Comparison of ENCODE assay signal across 1 cellular context in the genomic region with DNA sequence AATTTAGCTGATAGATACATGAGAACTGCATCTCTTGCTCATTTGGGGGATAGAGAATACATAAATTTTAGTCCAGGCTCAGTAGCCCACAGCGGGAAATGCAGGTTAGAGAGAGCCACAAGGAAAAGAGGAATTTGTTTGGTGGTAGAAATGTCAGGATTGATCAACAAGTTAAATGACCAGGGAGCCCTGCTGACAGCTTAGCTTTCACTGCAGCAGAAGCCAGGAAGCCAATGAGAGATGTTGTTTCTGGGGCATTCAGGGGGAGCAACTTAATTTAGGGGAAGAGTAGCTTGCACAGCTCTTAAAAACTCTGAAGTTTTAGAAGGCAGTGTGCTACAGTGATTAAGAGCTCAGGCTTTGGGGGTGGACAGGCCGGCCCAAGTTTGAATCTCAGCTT.
TF ChIP-seq lines count a peak whose summit lies in the region.

No MANE protein-coding gene starts in this region.

TF ChIP-seq in WTC11, 78 proteins besides CTCF, POLR2A, EP300 and RAD21 (continued from another document):
- TF ChIP-seq, protein P1, sequence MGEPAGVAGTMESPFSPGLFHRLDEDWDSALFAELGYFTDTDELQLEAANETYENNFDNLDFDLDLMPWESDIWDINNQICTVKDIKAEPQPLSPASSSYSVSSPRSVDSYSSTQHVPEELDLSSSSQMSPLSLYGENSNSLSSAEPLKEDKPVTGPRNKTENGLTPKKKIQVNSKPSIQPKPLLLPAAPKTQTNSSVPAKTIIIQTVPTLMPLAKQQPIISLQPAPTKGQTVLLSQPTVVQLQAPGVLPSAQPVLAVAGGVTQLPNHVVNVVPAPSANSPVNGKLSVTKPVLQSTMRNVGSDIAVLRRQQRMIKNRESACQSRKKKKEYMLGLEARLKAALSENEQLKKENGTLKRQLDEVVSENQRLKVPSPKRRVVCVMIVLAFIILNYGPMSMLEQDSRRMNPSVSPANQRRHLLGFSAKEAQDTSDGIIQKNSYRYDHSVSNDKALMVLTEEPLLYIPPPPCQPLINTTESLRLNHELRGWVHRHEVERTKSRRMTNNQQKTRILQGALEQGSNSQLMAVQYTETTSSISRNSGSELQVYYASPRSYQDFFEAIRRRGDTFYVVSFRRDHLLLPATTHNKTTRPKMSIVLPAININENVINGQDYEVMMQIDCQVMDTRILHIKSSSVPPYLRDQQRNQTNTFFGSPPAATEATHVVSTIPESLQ (CRISPR knock-in tag; IDR thresholded peaks at IDR 0.05): no peak
- TF ChIP-seq, protein P2, sequence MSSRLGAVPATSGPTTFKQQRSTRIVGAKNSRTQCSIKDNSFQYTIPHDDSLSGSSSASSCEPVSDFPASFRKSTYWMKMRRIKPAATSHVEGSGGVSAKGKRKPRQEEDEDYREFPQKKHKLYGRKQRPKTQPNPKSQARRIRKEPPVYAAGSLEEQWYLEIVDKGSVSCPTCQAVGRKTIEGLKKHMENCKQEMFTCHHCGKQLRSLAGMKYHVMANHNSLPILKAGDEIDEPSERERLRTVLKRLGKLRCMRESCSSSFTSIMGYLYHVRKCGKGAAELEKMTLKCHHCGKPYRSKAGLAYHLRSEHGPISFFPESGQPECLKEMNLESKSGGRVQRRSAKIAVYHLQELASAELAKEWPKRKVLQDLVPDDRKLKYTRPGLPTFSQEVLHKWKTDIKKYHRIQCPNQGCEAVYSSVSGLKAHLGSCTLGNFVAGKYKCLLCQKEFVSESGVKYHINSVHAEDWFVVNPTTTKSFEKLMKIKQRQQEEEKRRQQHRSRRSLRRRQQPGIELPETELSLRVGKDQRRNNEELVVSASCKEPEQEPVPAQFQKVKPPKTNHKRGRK (CRISPR knock-in tag; IDR thresholded peaks at IDR 0.05; ENCODE audit: borderline replicate concordance): no peak
- TF ChIP-seq NR1H2 (CRISPR knock-in tag; IDR thresholded peaks at IDR 0.05): no peak
- no peak for TF ChIP-seq GRHL2 (CRISPR knock-in tag; IDR thresholded peaks at IDR 0.05; ENCODE audit: insufficient replicate concordance, severe bottlenecking)
- TF ChIP-seq, protein P3, sequence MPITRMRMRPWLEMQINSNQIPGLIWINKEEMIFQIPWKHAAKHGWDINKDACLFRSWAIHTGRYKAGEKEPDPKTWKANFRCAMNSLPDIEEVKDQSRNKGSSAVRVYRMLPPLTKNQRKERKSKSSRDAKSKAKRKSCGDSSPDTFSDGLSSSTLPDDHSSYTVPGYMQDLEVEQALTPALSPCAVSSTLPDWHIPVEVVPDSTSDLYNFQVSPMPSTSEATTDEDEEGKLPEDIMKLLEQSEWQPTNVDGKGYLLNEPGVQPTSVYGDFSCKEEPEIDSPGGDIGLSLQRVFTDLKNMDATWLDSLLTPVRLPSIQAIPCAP (CRISPR knock-in tag; IDR thresholded peaks at IDR 0.05): no peak
- TF ChIP-seq ELF4 (CRISPR knock-in tag; IDR thresholded peaks at IDR 0.05; ENCODE audit: low read depth): no peak
